In the genomic region with DNA sequence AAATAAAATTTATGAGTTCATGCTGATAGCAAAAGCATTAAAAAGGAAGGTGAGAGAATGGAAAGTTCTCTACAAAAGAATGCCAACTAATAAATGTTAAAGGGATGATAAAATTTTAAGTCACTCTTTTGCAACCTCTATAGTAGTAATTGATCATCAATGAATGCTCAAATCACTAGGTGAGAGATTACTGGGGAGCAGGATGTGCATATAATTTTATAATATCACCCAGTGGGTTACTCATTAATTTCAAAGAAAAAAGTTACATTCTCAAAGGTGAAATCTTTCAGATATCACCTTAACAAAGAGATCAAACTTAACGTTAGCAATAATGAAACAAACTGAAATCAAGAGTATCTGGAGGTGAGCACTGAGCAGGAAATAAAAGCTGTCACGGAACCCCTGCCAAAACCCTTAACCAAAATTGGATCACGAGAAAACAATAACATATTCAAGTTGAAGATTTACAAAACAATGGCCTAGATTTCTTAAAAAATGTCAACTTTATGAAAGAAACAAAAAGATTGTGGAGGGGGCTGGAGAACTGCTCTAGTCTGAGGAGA, we compare ENCODE assay signal across 2 cellular contexts.
TF ChIP-seq lines count a peak whose summit lies in the region.

No MANE protein-coding gene starts in this region.

TF ChIP-seq in SK-N-SH, 30 proteins besides CTCF, POLR2A, EP300 and RAD21:
- TF ChIP-seq ZBTB33 (IDR thresholded peaks at IDR 0.05; ENCODE audit: borderline replicate concordance, low read depth) (no peak), YY1 (IDR thresholded peaks at IDR 0.05; ENCODE audit: low read depth) (no peak), ELF1 (IDR thresholded peaks at IDR 0.05) (no peak), JUND (IDR thresholded peaks at IDR 0.05) (no peak), MXI1 (IDR thresholded peaks at IDR 0.05; ENCODE audit: low read depth, low read length) (no peak), REST (IDR thresholded peaks at IDR 0.05; ENCODE audit: low read depth, low read length) (no peak), RXRA (IDR thresholded peaks at IDR 0.05; ENCODE audit: borderline replicate concordance, low read depth) (no peak), MEF2A (IDR thresholded peaks at IDR 0.05; ENCODE audit: borderline replicate concordance, low read depth) (no peak), RFX5 (IDR thresholded peaks at IDR 0.05; ENCODE audit: low read length) (no peak), NRF1 (IDR thresholded peaks at IDR 0.05; ENCODE audit: low read depth, low read length) (no peak), SMC3 (IDR thresholded peaks at IDR 0.05; ENCODE audit: low read depth, low read length) (no peak), SIN3A (IDR thresholded peaks at IDR 0.05; ENCODE audit: borderline replicate concordance, low read depth, low read length) (no peak), FOSL2 (IDR thresholded peaks at IDR 0.05; ENCODE audit: borderline replicate concordance, low read depth) (no peak), POLR2AphosphoS5 (IDR thresholded peaks at IDR 0.05; ENCODE audit: low read depth, low read length) (no peak), MAX (IDR thresholded peaks at IDR 0.05; ENCODE audit: low read depth) (no peak), FOXM1 (IDR thresholded peaks at IDR 0.05; ENCODE audit: low read depth) (no peak), USF2 (IDR thresholded peaks at IDR 0.05; ENCODE audit: borderline replicate concordance, low read depth, low read length) (no peak)

TF ChIP-seq in SK-N-SH treated with all-trans-retinoic acid at 6 μM for 48 hours, 23 proteins besides CTCF, POLR2A, EP300 and RAD21:
- no peak for TF ChIP-seq TCF4 (CRISPR knock-in tag; IDR thresholded peaks at IDR 0.05; ENCODE audit: borderline replicate concordance)
- TF ChIP-seq ZNF70 (CRISPR knock-in tag; IDR thresholded peaks at IDR 0.05) = no peak
- TF ChIP-seq BACH2 (CRISPR knock-in tag; IDR thresholded peaks at IDR 0.05; ENCODE audit: borderline replicate concordance) = no peak
- no peak for TF ChIP-seq PATZ1 (CRISPR knock-in tag; IDR thresholded peaks at IDR 0.05; ENCODE audit: borderline replicate concordance)
- TF ChIP-seq ZNF565 (CRISPR knock-in tag; conservative IDR thresholded peaks at IDR 0.05; ENCODE audit: low read depth) = no peak
- no peak for TF ChIP-seq ZFP3 (CRISPR knock-in tag; IDR thresholded peaks at IDR 0.05)
- no peak for TF ChIP-seq POU6F1 (CRISPR knock-in tag; IDR thresholded peaks at IDR 0.05; ENCODE audit: borderline replicate concordance, low read depth)
- no peak for TF ChIP-seq ZNF8 (CRISPR knock-in tag; IDR thresholded peaks at IDR 0.05)
- no peak for TF ChIP-seq CSDC2 (CRISPR knock-in tag; IDR thresholded peaks at IDR 0.05)
- TF ChIP-seq ARNTL (CRISPR knock-in tag; IDR thresholded peaks at IDR 0.05; ENCODE audit: borderline replicate concordance, low read depth) = no peak
- TF ChIP-seq ZFP30 (CRISPR knock-in tag; IDR thresholded peaks at IDR 0.05) = no peak
